ENCODE assay signal across 8 cellular contexts in genomic region chr5:133944263-133945230, GRCh38. TPM values are rescaled to one million over a fixed set of nuclear protein-coding genes. Genes with fewer than 3 reads are reported as not detected.
DNase-seq lines count a peak whose midpoint lies in the region; ATAC-seq and TF ChIP-seq lines count a peak whose summit lies in the region.

No MANE protein-coding gene starts in this region.

- ATAC-seq in gastrocnemius medialis, result peak in 1 of 2 donors; percentile 44

- DNase-seq in COLO668 (lab: John Stamatoyannopoulos, UW; ENCODE audit: unreplicated experiment), result peak; percentile 45
- peak; percentile 80 for DNase-seq in H4 (ENCODE audit: low spot score)
- DNase-seq in NCI-H446 (lab: John Stamatoyannopoulos, UW), result peak; percentile 24 to 71
- DNase-seq in activated naive CD4-positive, alpha-beta T cell treated with anti-CD3 and anti-CD28 coated beads for 36 hours, result peak; percentile 75
- no peak for DNase-seq in left ventricle myocardium inferior
- DNase-seq in gastrocnemius medialis, result no peak
- DNase-seq in cortex of kidney (lab: John Stamatoyannopoulos, UW), result no peak
- DNase-seq in amniotic stem cell (lab: John Stamatoyannopoulos, UW), result no peak

- peaks cover 9% of the 10 kb centered on the region for H3K4me1 Mint-ChIP-seq in activated naive CD4-positive, alpha-beta T cell treated with anti-CD3 and anti-CD28 coated beads for 36 hours (ENCODE audit: low read depth)

- H3K36me3 ChIP-seq in left ventricle myocardium inferior (no peaks in the 10 kb centered on the region), gastrocnemius medialis (no peaks in the 10 kb centered on the region)

- TF ChIP-seq POLR2A in gastrocnemius medialis (IDR thresholded peaks at IDR 0.05), result no peak

- H3K27ac Mint-ChIP-seq in activated naive CD4-positive, alpha-beta T cell treated with anti-CD3 and anti-CD28 coated beads for 36 hours, result no peak overlapping the region

- H3K4me3 ChIP-seq in left ventricle myocardium inferior, result no peak overlapping the region
- H3K4me3 ChIP-seq in gastrocnemius medialis, result no peak overlapping the region

- TF ChIP-seq CTCF in left ventricle myocardium inferior (IDR thresholded peaks at IDR 0.05; ENCODE audit: borderline replicate concordance), result peak; percentile 68
- peak in 4 of 5 experiments; percentile 15 to 63 (median 46) for TF ChIP-seq CTCF in gastrocnemius medialis (IDR thresholded peaks at IDR 0.05 in 4 of 5, conservative IDR thresholded peaks at IDR 0.05 in 1 of 5)

- H3K27me3 ChIP-seq in left ventricle myocardium inferior (ENCODE audit: low read depth) (no peaks in the 10 kb centered on the region), gastrocnemius medialis (no peaks in the 10 kb centered on the region)

- no peaks in the 10 kb centered on the region for H3K36me3 Mint-ChIP-seq in activated naive CD4-positive, alpha-beta T cell treated with anti-CD3 and anti-CD28 coated beads for 36 hours (ENCODE audit: low read depth)

- no peaks in the 10 kb centered on the region for H3K27me3 Mint-ChIP-seq in activated naive CD4-positive, alpha-beta T cell treated with anti-CD3 and anti-CD28 coated beads for 36 hours (ENCODE audit: low read depth)

- CTCF ChIA-PET in activated naive CD4-positive, alpha-beta T cell treated with anti-CD3 and anti-CD28 coated beads for 36 hours (lab: Charles Lee), result interaction anchor here (0.5 to 3.3 kb wide), 29 partner anchors 8 to 916 kb away, joined by 3 to 18 read pairs (median 3); no protein-coding TSS in a partner anchor

- H3K9me3 ChIP-seq in left ventricle myocardium inferior (replicated peaks) (no peaks in the 10 kb centered on the region), gastrocnemius medialis (no peaks in the 10 kb centered on the region)

- H3K9me3 Mint-ChIP-seq in activated naive CD4-positive, alpha-beta T cell treated with anti-CD3 and anti-CD28 coated beads for 36 hours, result no peaks in the 10 kb centered on the region

- H3K27ac ChIP-seq in left ventricle myocardium inferior (replicated peaks) (no peak overlapping the region), gastrocnemius medialis (no peak overlapping the region)

- no peak overlapping the region for H3K4me3 Mint-ChIP-seq in activated naive CD4-positive, alpha-beta T cell treated with anti-CD3 and anti-CD28 coated beads for 36 hours

- intact Hi-C loops in activated naive CD4-positive, alpha-beta T cell treated with anti-CD3 and anti-CD28 coated beads for 36 hours (cut with micrococcal nuclease), result loop anchor here (1.0 to 10.0 kb wide), 7 partner anchors 38 to 522 kb away; partner anchors contain the start of gene FSTL4
- intact Hi-C loops in left ventricle myocardium inferior (cut with micrococcal nuclease) (no loop called here), gastrocnemius medialis (cut with DNase I; ENCODE audit: low total_unique reads) (loop anchor here (5.0 to 10.0 kb wide), 2 partner anchors 172 to 520 kb away; no protein-coding TSS in a partner anchor)

- in situ Hi-C loops in gastrocnemius medialis (cut with MboI; ENCODE audit: low sequenced_read_pairs in 4 of 4), result no loop called here

- H3K4me1 ChIP-seq in left ventricle myocardium inferior, result peaks cover 6% of the 10 kb centered on the region
- H3K4me1 ChIP-seq in gastrocnemius medialis, result peaks cover 0 to 5% of the 10 kb centered on the region in 2 donors

RNA-seq across cellular contexts. Expression of gene C5orf15, which starts 23.9 kb away (rescaled TPM):
- 141 and 166 TPM in 2 replicates for total RNA-seq in H4 (2014; rRNA removed; shearing (Covaris generic))
- total RNA-seq in activated naive CD4-positive, alpha-beta T cell treated with anti-CD3 and anti-CD28 coated beads for 36 hours, result 10 to 100 TPM; 18.1 to 18.6 TPM
- total RNA-seq in left ventricle myocardium inferior (34.4 TPM), gastrocnemius medialis (10 to 100 TPM; 18.7 to 30.3 (median 24.4) TPM)

Comparison
In these comparisons a context has a peak if more than half of its experiments do, and no peak if none do; other contexts are left out.
1. DNase-seq: peak in COLO668 (single experiment), H4 (single experiment), NCI-H446 (2 of 2) and activated naive CD4-positive, alpha-beta T cell treated with anti-CD3 and anti-CD28 coated beads for 36 hours (single experiment); none in left ventricle myocardium inferior (single experiment), gastrocnemius medialis (0 of 2), cortex of kidney (single experiment) and amniotic stem cell (single experiment).